Comparison of ENCODE assay signal across 19 cellular contexts in the genomic region with DNA sequence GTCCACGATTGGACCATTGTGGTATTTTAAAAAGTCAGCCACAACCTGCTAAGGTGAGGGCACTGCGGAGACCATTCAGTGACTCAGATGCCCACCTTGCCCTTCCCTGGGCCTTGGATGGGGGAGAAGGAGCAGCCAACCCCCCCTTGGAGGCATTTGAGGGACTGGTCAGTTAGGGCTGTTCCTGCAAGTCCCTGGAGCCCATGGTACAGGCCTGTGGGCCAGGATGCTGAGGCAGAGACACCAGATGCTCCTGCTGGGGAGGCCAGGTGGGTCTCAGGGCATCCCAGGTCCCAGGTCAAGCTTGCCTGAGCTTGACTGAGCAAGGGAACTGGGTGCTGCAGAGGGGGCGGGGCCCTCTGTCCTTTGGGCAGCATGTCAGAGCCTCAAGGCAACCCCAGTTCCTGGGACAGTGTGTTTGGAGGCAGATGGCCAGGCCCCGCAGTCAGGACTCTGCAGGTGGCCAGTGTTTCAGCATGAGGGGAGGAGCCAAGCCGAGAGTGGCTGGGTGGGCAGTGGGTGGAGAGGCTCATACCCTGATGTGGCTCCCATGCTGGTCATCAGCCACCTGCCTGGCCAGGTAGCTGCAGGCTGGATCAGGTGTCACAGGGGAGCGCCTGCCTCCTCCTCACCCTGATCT. TPM values are rescaled to one million over a fixed set of nuclear protein-coding genes. Genes with fewer than 3 reads are reported as not detected.
DNase-seq lines count a peak whose midpoint lies in the region; ATAC-seq, FAIRE-seq and TF ChIP-seq lines count a peak whose summit lies in the region.
"Had no signal": no experiment of that assay in that cellular context is flagged by ENCODE, and none has a peak within 500 bp of the region (broad histone marks: within the 10 kb centered on the region; RNA-seq: fewer than 3 reads in every experiment).

No MANE protein-coding gene starts in this region.

- H3K4me1 ChIP-seq in kidney (ENCODE audit: control insufficient read depth in 1 of 2, insufficient read depth in 1 of 2, low read depth in 1 of 2, low read length in 2 of 2) (no peaks in the 10 kb centered on the region), psoas muscle (no peaks in the 10 kb centered on the region)

- H3K9ac ChIP-seq in kidney (ENCODE audit: low read length in 2 of 2): no peak overlapping the region
- H3K9ac ChIP-seq: SK-N-SH had no signal

- DNase-seq in COLO668 (lab: John Stamatoyannopoulos, UW; ENCODE audit: unreplicated experiment) (peak; percentile 34), NCI-H146 (lab: John Stamatoyannopoulos, UW) (peak; percentile 71), kidney (peak; percentile 32), psoas muscle (peak; percentile 3 to 42), SKM-1 (lab: John Stamatoyannopoulos, UW; ENCODE audit: unreplicated experiment) (no peak), EL (no peak)
- DNase-seq in activated CD4-positive, alpha-beta T cell treated with anti-CD3 and anti-CD28 coated beads, Interleukin-2, amount 50 U/mL, for 4 hours: no peak
- DNase-seq: CD4-positive, CD25-positive, alpha-beta regulatory T cell; DMS53; H7; NCI-H1417; NCI-H2029; NCI-H2171 treated with DMSO at 0.1 percent for 48 hours; NCI-H446 treated with DMSO at 0.1 percent for 48 hours; NCI-H748 treated with DMSO at 0.1 percent for 48 hours; PC-9; SHP77; SK-N-SH had no signal

- peaks cover 0 to 37% (median 11%) of the 10 kb centered on the region in 3 donors for H3K27me3 ChIP-seq in psoas muscle (ENCODE audit: insufficient read depth in 3 of 3, low read length in 2 of 3)

- TF ChIP-seq CTCF in kidney (IDR thresholded peaks at IDR 0.05; ENCODE audit: borderline replicate concordance, extremely low read depth, insufficient read depth) (no peak), psoas muscle (IDR thresholded peaks at IDR 0.05) (no peak)

- FAIRE-seq in kidney (lab: Jason Lieb, UNC): no peak

- H3K4me3 ChIP-seq in kidney (ENCODE audit: low read length in 2 of 2): no peak overlapping the region
- H3K4me3 ChIP-seq in psoas muscle: no peak overlapping the region
- H3K4me3 ChIP-seq: PC-9 had no signal

- 61 to 70% (median 68%) methylated on average over 6 of the region's 6 CpGs for WGBS in psoas muscle, 3 donors

- ATAC-seq in psoas muscle: no peak

- intact Hi-C loops in kidney (cut with DNase I): no loop called here
- intact Hi-C loops in psoas muscle (cut with DNase I): no loop called here

- H3K9me3 ChIP-seq in kidney (ENCODE audit: control insufficient read depth in 1 of 2, low read length in 2 of 2) (no peaks in the 10 kb centered on the region), psoas muscle (no peaks in the 10 kb centered on the region)
- H3K9me3 ChIP-seq: SK-N-SH had no signal

- H3K27ac ChIP-seq in kidney (ENCODE audit: low read depth in 2 of 2, low read length in 2 of 2) (no peak overlapping the region), psoas muscle (no peak overlapping the region)
- H3K27ac ChIP-seq: HL-60, PC-9 had no signal

- H3K36me3 ChIP-seq in kidney (ENCODE audit: control insufficient read depth in 1 of 2, insufficient read depth in 2 of 2, low read length in 2 of 2): no peaks in the 10 kb centered on the region
- no peaks in the 10 kb centered on the region for H3K36me3 ChIP-seq in psoas muscle (ENCODE audit: insufficient read depth in 1 of 2, low read depth in 1 of 2)

RNA-seq across cellular contexts. Expression of a gene that starts 27.5 kb away (rescaled TPM):
- total RNA-seq in kidney (0.54 TPM), psoas muscle (not detected)
- polyA plus RNA-seq in kidney (ENCODE audit: insufficient read depth, low read depth, low replicate concordance) (0.09 TPM), psoas muscle (under 1 TPM in 2 of 3 donors, not detected in 1; under 0.01 to 0.01 TPM)
- total RNA-seq: CD4-positive, CD25-positive, alpha-beta regulatory T cell; PC-9 had no signal
- polyA plus RNA-seq: SK-N-SH had no signal

Comparison
In these comparisons a context has a peak if more than half of its experiments do, and no peak if none do; other contexts are left out.
1. DNase-seq: peak in COLO668 (single experiment), NCI-H146 (single experiment), kidney (single experiment) and psoas muscle (2 of 2); none in SKM-1 (single experiment), activated CD4-positive, alpha-beta T cell treated with anti-CD3 and anti-CD28 coated beads, Interleukin-2, amount 50 U/mL, for 4 hours (0 of 2) and EL (single experiment).